20 cellular contexts compared by ENCODE assay signal in genomic region chr7:150895809-150896208, GRCh38. TPM values are rescaled to one million over a fixed set of nuclear protein-coding genes. Genes with fewer than 3 reads are reported as not detected.
"Had no signal": no experiment of that assay in that cellular context is flagged by ENCODE, and none has a peak within 500 bp of the region (broad histone marks: within the 10 kb centered on the region; RNA-seq: fewer than 3 reads in every experiment).

No MANE protein-coding gene starts in this region.

- H3K27me3 ChIP-seq: pancreas had no signal

- H3K4me3 Mint-ChIP-seq: activated naive CD8-positive, alpha-beta T cell treated with anti-CD3 and anti-CD28 coated beads, Interleukin-2, amount 50 U/mL, for 24 hours; activated T-helper 1 cell treated with anti-CD3 and anti-CD28 coated beads, Interleukin-12 subunit alpha, Interleukin-12 subunit beta, Interleukin-2, Interleukin-4 antibody, amounts not matched to agents 30 ng/mL and 10 ng/mL and 1 ng/mL, durations not matched to agents 14 hours and 24 hours and 36 hours; natural killer cell treated with Interleukin-12 subunit alpha and Interleukin-12 subunit beta and Interleukin-15 and Interleukin-18, amount 100 ng/mL, for 72 hours; stimulated activated naive CD8-positive, alpha-beta T cell treated with anti-CD3 and anti-CD28 coated beads, Interleukin-15, amount 100 ng/mL, for 72 hours; WTC11 had no signal

- H3K9me3 Mint-ChIP-seq: activated T-helper 1 cell treated with anti-CD3 and anti-CD28 coated beads, Interleukin-12 subunit alpha, Interleukin-12 subunit beta, Interleukin-2, Interleukin-4 antibody, amounts not matched to agents 30 ng/mL and 10 ng/mL and 1 ng/mL, durations not matched to agents 14 hours and 24 hours and 36 hours; natural killer cell treated with Interleukin-12 subunit alpha and Interleukin-12 subunit beta and Interleukin-15 and Interleukin-18, amount 100 ng/mL, for 72 hours had no signal

- H3K4me3 ChIP-seq: cardiac muscle cell, heart left ventricle, pancreas, psoas muscle, right atrium auricular region, tibial artery had no signal

- H3K27ac Mint-ChIP-seq: activated naive CD8-positive, alpha-beta T cell treated with anti-CD3 and anti-CD28 coated beads, Interleukin-2, amount 50 U/mL, for 24 hours; activated T-helper 1 cell treated with anti-CD3 and anti-CD28 coated beads, Interleukin-12 subunit alpha, Interleukin-12 subunit beta, Interleukin-2, Interleukin-4 antibody, amounts not matched to agents 30 ng/mL and 10 ng/mL and 1 ng/mL, durations not matched to agents 14 hours and 24 hours and 36 hours; natural killer cell treated with Interleukin-12 subunit alpha and Interleukin-12 subunit beta and Interleukin-15 and Interleukin-18, amount 100 ng/mL, for 72 hours; WTC11 had no signal

- H3K36me3 ChIP-seq: cardiac muscle cell, heart left ventricle, neutrophil, pancreas, right atrium auricular region, tibial artery had no signal

- H3K4me1 ChIP-seq: pancreas, psoas muscle had no signal

- H3K9me3 ChIP-seq: neutrophil, pancreas, psoas muscle, tibial artery had no signal

- DNase-seq: activated CD4-positive, alpha-beta T cell treated with anti-CD3 and anti-CD28 coated beads, Interleukin-2, amount 50 U/mL, for 48 hours; activated gamma-delta T cell; activated naive CD4-positive, alpha-beta T cell treated with anti-CD3 and anti-CD28 coated beads, Interleukin-2, amount 50 U/mL, for 16 hours; activated naive CD8-positive, alpha-beta T cell treated with anti-CD3 and anti-CD28 coated beads, Interleukin-2, amount 50 U/mL, for 24 hours; effector CD4-positive, alpha-beta T cell; heart left ventricle; left cardiac atrium; pancreas; stimulated activated CD4-positive, alpha-beta T cell treated with anti-CD3 and anti-CD28 coated beads, Interleukin-4, amount 100 ng/mL, for 24 hours; stimulated activated naive CD8-positive, alpha-beta T cell treated with anti-CD3 and anti-CD28 coated beads, Interleukin-15, amount 100 ng/mL, for 72 hours; T-helper 9 cell; tibial artery had no signal

- H3K27ac ChIP-seq: cardiac muscle cell, heart left ventricle, neutrophil, pancreas, psoas muscle, right atrium auricular region, tibial artery had no signal

- ATAC-seq: activated naive CD8-positive, alpha-beta T cell treated with anti-CD3 and anti-CD28 coated beads, Interleukin-2, amount 50 U/mL, for 24 hours; heart left ventricle; left cardiac atrium; natural killer cell treated with Interleukin-12 subunit alpha and Interleukin-12 subunit beta and Interleukin-15 and Interleukin-18, amount 100 ng/mL, for 72 hours; pancreas; psoas muscle; stimulated activated naive CD8-positive, alpha-beta T cell treated with anti-CD3 and anti-CD28 coated beads, Interleukin-15, amount 100 ng/mL, for 72 hours; WTC11 had no signal

RNA-seq across cellular contexts. Expression of gene AOC1, which starts 43.5 kb away (rescaled TPM):
- total RNA-seq: activated T-helper 1 cell treated with anti-CD3 and anti-CD28 coated beads, Interleukin-12 subunit alpha, Interleukin-12 subunit beta, Interleukin-2, Interleukin-4 antibody, amounts not matched to agents 30 ng/mL and 10 ng/mL and 1 ng/mL, durations not matched to agents 14 hours and 24 hours and 36 hours; fibroblast of villous mesenchyme; natural killer cell treated with Interleukin-12 subunit alpha and Interleukin-12 subunit beta and Interleukin-15 and Interleukin-18, amount 100 ng/mL, for 72 hours; right atrium auricular region had no signal
